In the genomic region with DNA sequence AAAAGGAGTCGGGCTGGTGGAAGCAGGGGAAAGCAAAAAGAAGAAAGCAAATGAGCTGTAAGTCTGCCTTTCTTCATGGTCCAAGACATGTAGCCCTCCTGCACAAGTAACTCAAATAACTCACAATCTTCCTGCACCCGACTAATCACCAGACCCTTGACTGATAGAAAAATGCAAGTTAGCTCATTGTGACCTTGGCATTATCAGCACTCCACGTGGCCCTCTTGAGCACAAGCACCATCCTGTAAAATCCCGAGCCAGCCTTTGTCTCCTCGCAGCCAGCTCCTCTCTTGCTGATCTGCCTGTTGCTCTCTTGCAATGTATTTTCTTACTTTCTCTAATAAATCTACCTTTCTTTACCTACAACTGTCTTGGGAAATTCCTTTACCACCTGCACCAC, we compare ENCODE assay signal across 25 cellular contexts. TPM values are rescaled to one million over a fixed set of nuclear protein-coding genes. Genes with fewer than 3 reads are reported as not detected.
"Had no signal": no experiment of that assay in that cellular context is flagged by ENCODE, and none has a peak within 500 bp of the region (broad histone marks: within the 10 kb centered on the region; RNA-seq: fewer than 3 reads in every experiment).

No MANE protein-coding gene starts in this region.

- H3K27ac ChIP-seq: gastroesophageal sphincter, hepatocyte, tibial artery, vagina had no signal

- H3K4me1 ChIP-seq: gastroesophageal sphincter, tibial artery, vagina had no signal

- FAIRE-seq: colon had no signal

- H3K27me3 ChIP-seq: gastroesophageal sphincter, hepatocyte, tibial artery, vagina had no signal

- DNase-seq: activated CD4-positive, alpha-beta T cell treated with anti-CD3 and anti-CD28 coated beads for 4 hours; activated CD8-positive, alpha-beta T cell treated with anti-CD3 and anti-CD28 coated beads for 36 hours; activated effector memory CD4-positive, alpha-beta T cell treated with Interleukin-2 at 50 U/mL for 16 hours; activated T-cell treated with anti-CD3 and anti-CD28 coated beads, Interleukin-2, amount 50 U/mL, for 4 hours; amniotic stem cell; caudate nucleus; erythroblast; islet precursor cell; mesenchymal stem cell; natural killer cell; nucleus accumbens; posterior cingulate gyrus; retina; stimulated activated CD4-positive, alpha-beta T cell treated with anti-CD3 and anti-CD28 coated beads, Interleukin-15, amount 100 ng/mL, for 24 hours; stimulated activated CD4-positive, alpha-beta T cell treated with anti-CD3 and anti-CD28 coated beads, Interleukin-4, amount 100 ng/mL, for 1 hour; stimulated activated naive B cell treated with anti-CD40 and anti-IgM and Interleukin-4, amounts not matched to agents 10 μg/mL and 1 μg/mL and 100 μg/mL, for 72 hours; tibial artery had no signal

- H3K4me3 ChIP-seq: gastroesophageal sphincter, hepatocyte, tibial artery, vagina had no signal

- ATAC-seq: activated CD8-positive, alpha-beta T cell treated with anti-CD3 and anti-CD28 coated beads for 36 hours; activated T-cell treated with anti-CD3 and anti-CD28 coated beads, Interleukin-2, amount 50 U/mL, for 4 hours; gastroesophageal sphincter; natural killer cell; stimulated activated naive B cell treated with anti-CD40 and anti-IgM and Interleukin-4, amounts not matched to agents 10 μg/mL and 1 μg/mL and 100 μg/mL, for 72 hours; WTC11 had no signal

- H3K36me3 ChIP-seq: gastroesophageal sphincter, tibial artery, vagina had no signal

- H3K9me3 ChIP-seq: tibial artery, vagina had no signal

RNA-seq across cellular contexts. Expression of a gene that starts 2.2 kb away (rescaled TPM):
- total RNA-seq: activated CD8-positive, alpha-beta T cell treated with anti-CD3 and anti-CD28 coated beads for 36 hours; activated T-cell treated with anti-CD3 and anti-CD28 coated beads, Interleukin-2, amount 50 U/mL, for 4 hours; gastroesophageal sphincter; hepatocyte; liver; natural killer cell; skeletal muscle tissue; vagina; WTC11 had no signal
- polyA plus RNA-seq: liver had no signal

RNA-seq across cellular contexts. Expression of a gene that starts 33.7 kb away (rescaled TPM):
- total RNA-seq: liver, mucosa of gallbladder, natural killer cell had no signal
- polyA plus RNA-seq: liver had no signal
